ENCODE assay signal across 15 cellular contexts in the genomic region with DNA sequence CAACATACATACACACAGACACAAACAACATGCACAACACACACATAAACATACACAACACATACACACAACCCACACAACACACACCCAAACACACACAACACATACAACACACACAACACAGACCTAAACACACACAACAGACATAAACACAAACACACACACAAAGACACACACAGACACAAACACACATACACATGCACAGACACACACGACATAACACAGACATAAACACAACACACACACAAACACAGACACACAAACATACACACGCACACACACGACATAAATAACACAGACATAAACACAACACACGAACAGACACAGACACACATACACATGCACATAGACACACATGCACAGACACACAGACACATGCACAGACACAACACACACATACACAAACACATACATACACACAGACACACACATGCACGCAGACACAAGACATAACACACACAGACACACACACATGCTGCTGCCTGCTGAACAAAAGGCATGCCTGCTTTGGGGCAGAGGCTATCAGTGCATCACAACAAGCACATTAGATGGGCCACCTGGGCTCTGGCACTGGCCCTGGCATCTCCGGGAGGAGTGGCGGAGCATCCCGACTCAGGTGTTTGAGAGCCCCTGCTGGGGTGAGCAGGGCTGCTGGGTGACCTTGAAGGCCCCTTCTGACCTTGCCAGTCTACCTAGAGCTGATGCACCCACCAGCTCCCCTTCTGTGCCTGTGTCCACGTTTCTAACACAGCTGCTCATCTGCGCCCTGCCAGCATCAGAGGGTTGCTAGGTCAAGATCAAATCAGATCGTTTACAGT. TPM values are rescaled to one million over a fixed set of nuclear protein-coding genes. Genes with fewer than 3 reads are reported as not detected.
A peak's percentile ranks its signal among the peaks of the same experiment; 100 is the strongest.
DNase-seq lines count a peak whose midpoint lies in the region; ATAC-seq, FAIRE-seq and TF ChIP-seq lines count a peak whose summit lies in the region.
"Had no signal": no experiment of that assay in that cellular context is flagged by ENCODE, and none has a peak within 500 bp of the region (broad histone marks: within the 10 kb centered on the region; RNA-seq: fewer than 3 reads in every experiment).

No MANE protein-coding gene starts in this region.

- H3K4me3 ChIP-seq in KMS-11 (IDR thresholded peaks at IDR 0.05; ENCODE audit: insufficient read depth, low read depth, low read length) (no peak overlapping the region), trophoblast cell (ENCODE audit: low read depth, low read length) (peak overlapping the region; percentile 27)
- H3K4me3 ChIP-seq: BLaER1, GM23248 had no signal

- no peak overlapping the region for H2AFZ ChIP-seq in KMS-11 (ENCODE audit: low read depth)
- no peak overlapping the region for H2AFZ ChIP-seq in trophoblast cell (ENCODE audit: insufficient read depth, low read length, poor library complexity)
- H2AFZ ChIP-seq: GM23248 had no signal

- H2BK5ac ChIP-seq in trophoblast cell (ENCODE audit: low read depth, low read length, poor library complexity) = no peak overlapping the region

- peak; percentile 96 for FAIRE-seq in GM12891 (lab: Jason Lieb, UNC)

- H2AK5ac ChIP-seq in trophoblast cell (ENCODE audit: low read length) = no peak overlapping the region

- H3K9ac ChIP-seq in KMS-11 (no peak overlapping the region), trophoblast cell (ENCODE audit: low read length) (no peak overlapping the region)
- H3K9ac ChIP-seq: GM23248 had no signal

- H3K27ac Mint-ChIP-seq in glutamatergic neuron (ENCODE audit: unreplicated experiment) = no peak overlapping the region

- no peaks in the 10 kb centered on the region for H3K36me3 Mint-ChIP-seq in glutamatergic neuron (ENCODE audit: unreplicated experiment)

- H3K27ac ChIP-seq in KMS-11 (peak overlapping the region; percentile 7; the same call in 1 of the 2 replicates), trophoblast cell (ENCODE audit: low read depth, low read length) (no peak overlapping the region)
- H3K27ac ChIP-seq: GM23248 had no signal

- no peaks in the 10 kb centered on the region for H4K20me1 ChIP-seq in KMS-11 (ENCODE audit: insufficient read depth)

- H4K8ac ChIP-seq in trophoblast cell (ENCODE audit: low read depth, low read length) = no peak overlapping the region

- no peak overlapping the region for H3K23ac ChIP-seq in trophoblast cell (ENCODE audit: low read length)

- H3K36me3 ChIP-seq in KMS-11 (ENCODE audit: insufficient read depth) = no peaks in the 10 kb centered on the region
- H3K36me3 ChIP-seq in trophoblast cell (ENCODE audit: control insufficient read depth in 1 of 2, insufficient read depth in 2 of 2, low read length in 2 of 2) = peaks cover 65 to 71% of the 10 kb centered on the region in 2 experiments

- H3K79me1 ChIP-seq in trophoblast cell (ENCODE audit: low read length) = peaks cover 10% of the 10 kb centered on the region

- peak overlapping the region; percentile 15 for H3K4me3 Mint-ChIP-seq in glutamatergic neuron (ENCODE audit: unreplicated experiment)

- peaks cover 3% of the 10 kb centered on the region for H3K9me3 ChIP-seq in trophoblast cell (ENCODE audit: insufficient read depth, low read depth, low read length)
- H3K9me3 ChIP-seq: BLaER1, Caco-2 had no signal

- ATAC-seq in HG02973 (IDR thresholded peaks at IDR 0.05; ENCODE audit: unreplicated experiment) (no peak), HG03280 (IDR thresholded peaks at IDR 0.05; ENCODE audit: unreplicated experiment) (no peak)

- no peak overlapping the region for H2BK12ac ChIP-seq in trophoblast cell (ENCODE audit: low read length)

- H3K9me3 Mint-ChIP-seq in glutamatergic neuron (ENCODE audit: unreplicated experiment) = peaks cover 7% of the 10 kb centered on the region

- H2BK120ac ChIP-seq in trophoblast cell (ENCODE audit: insufficient read depth, low read length, poor library complexity) = no peak overlapping the region

- H3K4me2 ChIP-seq in KMS-11 (no peak overlapping the region), trophoblast cell (ENCODE audit: low read length) (no peak overlapping the region)

- peaks cover 17% of the 10 kb centered on the region for H3K4me1 Mint-ChIP-seq in glutamatergic neuron (ENCODE audit: low read depth, unreplicated experiment)

- no peak for TF ChIP-seq CTCF in KMS-11 (conservative IDR thresholded peaks at IDR 0.05; ENCODE audit: low read depth, low read length)
- no peak for TF ChIP-seq CTCF in glutamatergic neuron (IDR thresholded peaks at IDR 0.05; ENCODE audit: partially characterized antibody, unreplicated experiment)

- DNase-seq in GM12891 (ENCODE audit: insufficient read length, low spot score) = no peak
- no peak for DNase-seq in glutamatergic neuron
- DNase-seq in trophoblast cell = no peak
- no peak for DNase-seq in NCI-H1694 treated with DMSO at 0.1 percent for 48 hours (lab: John Stamatoyannopoulos, UW)
- DNase-seq: Caco-2, DMS53, GM23248, NCI-H1417, NCI-H2029, NCI-H510A treated with DMSO at 0.1 percent for 48 hours, SW 1271 had no signal

- WGBS in trophoblast cell (ENCODE audit: extremely low coverage, insufficient coverage, insufficient read length) = 100% methylated on average over 2 of the region's 11 CpGs

- peak; percentile 17; the same call in 1 of the 2 replicates for TF ChIP-seq POLR2A in GM12891 (IDR thresholded peaks at IDR 0.05; ENCODE audit: low read depth, low read length)

- H4K12ac ChIP-seq in trophoblast cell (ENCODE audit: low read depth, low read length) = no peak overlapping the region

- H3K27me3 ChIP-seq in KMS-11 (ENCODE audit: insufficient read depth, low read depth) = no peaks in the 10 kb centered on the region
- no peaks in the 10 kb centered on the region for H3K27me3 ChIP-seq in trophoblast cell (ENCODE audit: insufficient read depth, low read length)
- H3K27me3 ChIP-seq: BLaER1 had no signal

- H3K4ac ChIP-seq in trophoblast cell (ENCODE audit: low read depth, low read length) = no peak overlapping the region

- no peak overlapping the region for H3K18ac ChIP-seq in trophoblast cell (ENCODE audit: low read length)

- no peak overlapping the region for H3K14ac ChIP-seq in trophoblast cell (ENCODE audit: low read length)

- H3K4me1 ChIP-seq in KMS-11 (ENCODE audit: low read depth, poor library complexity, severe bottlenecking) (peaks cover 12% of the 10 kb centered on the region), trophoblast cell (ENCODE audit: control insufficient read depth in 1 of 2, insufficient read depth in 2 of 2, low read length in 2 of 2) (peaks cover 12 to 19% of the 10 kb centered on the region in 2 experiments)

- H4K91ac ChIP-seq in trophoblast cell (ENCODE audit: low read depth, low read length) = no peak overlapping the region

- peaks cover 16% of the 10 kb centered on the region for H3K27me3 Mint-ChIP-seq in glutamatergic neuron (ENCODE audit: unreplicated experiment)

- peaks cover 4% of the 10 kb centered on the region; the same call in 1 of the 2 replicates for H3K79me2 ChIP-seq in KMS-11 (ENCODE audit: insufficient read depth, low read depth)
- H3K79me2 ChIP-seq in trophoblast cell (ENCODE audit: control insufficient read depth, insufficient read depth, low read length, poor library complexity) = peaks cover 3% of the 10 kb centered on the region

TF ChIP-seq in GM12891, 5 proteins besides CTCF, POLR2A, EP300 and RAD21:
- TF ChIP-seq PAX5 (IDR thresholded peaks at IDR 0.05; ENCODE audit: insufficient read depth, low read length, severe bottlenecking) = no peak
- no peak for TF ChIP-seq SPI1 (IDR thresholded peaks at IDR 0.05; ENCODE audit: low read depth, low read length)
- no peak for TF ChIP-seq TAF1 (IDR thresholded peaks at IDR 0.05; ENCODE audit: low read depth, low read length)
- no peak for TF ChIP-seq POU2F2 (IDR thresholded peaks at IDR 0.05; ENCODE audit: low read depth, low read length)
- no peak for TF ChIP-seq POLR2AphosphoS5 (IDR thresholded peaks at IDR 0.05; ENCODE audit: low read depth, low read length)

RNA-seq across cellular contexts. Expression of a gene that starts 5.3 kb away (rescaled TPM):
- polyA plus RNA-seq in GM12891 (2012; ENCODE audit: low read depth, missing spikeins) = 34.5 TPM
- total RNA-seq in glutamatergic neuron (ENCODE audit: unreplicated experiment) = 166 TPM
- 37.0 and 40.0 TPM in 2 replicates for polyA plus RNA-seq in trophoblast cell (2013)

RNA-seq across cellular contexts. Expression of a gene that starts 5.5 kb away (rescaled TPM):
- polyA plus RNA-seq in GM12891 (2012; ENCODE audit: low read depth, missing spikeins) = 0.45 TPM
- total RNA-seq in glutamatergic neuron (ENCODE audit: unreplicated experiment) = 0.49 TPM
- polyA plus RNA-seq in trophoblast cell (2013) = 0.29 and 0.47 TPM in 2 replicates

RNA-seq across cellular contexts. Expression of a gene that starts 7.0 kb away (rescaled TPM):
- 7.0 TPM for polyA plus RNA-seq in GM12891 (2012; ENCODE audit: low read depth, missing spikeins)
- 8.0 TPM for total RNA-seq in glutamatergic neuron (ENCODE audit: unreplicated experiment)
- 1.4 and 2.0 TPM in 2 replicates for polyA plus RNA-seq in trophoblast cell (2013)
- total RNA-seq: GM23248 had no signal
- polyA plus RNA-seq: GM23248 had no signal

RNA-seq across cellular contexts. Expression of a gene that starts 21.5 kb away (rescaled TPM):
- polyA plus RNA-seq in GM12891 (2012; ENCODE audit: low read depth, missing spikeins) = 0.99 TPM
- total RNA-seq in glutamatergic neuron (ENCODE audit: unreplicated experiment) = 33.9 TPM
- polyA plus RNA-seq in trophoblast cell (2013) = 37.2 and 37.6 TPM in 2 replicates

RNA-seq across cellular contexts. Expression of a gene that starts 31.7 kb away (rescaled TPM):
- 7.9 TPM for polyA plus RNA-seq in GM12891 (2012; ENCODE audit: low read depth, missing spikeins)
- 37.1 TPM for total RNA-seq in glutamatergic neuron (ENCODE audit: unreplicated experiment)
- 18.6 and 19.0 TPM in 2 replicates for polyA plus RNA-seq in trophoblast cell (2013)
